Comparison of ENCODE assay signal across 16 cellular contexts in genomic region chr7:67595421-67595820, GRCh38.
"Had no signal": no experiment of that assay in that cellular context is flagged by ENCODE, and none has a peak within 500 bp of the region (broad histone marks: within the 10 kb centered on the region; RNA-seq: fewer than 3 reads in every experiment).

No MANE protein-coding gene starts in this region.

- DNase-seq: effector CD4-positive, alpha-beta T cell; foreskin fibroblast; gastrocnemius medialis; kidney; natural killer cell; occipital lobe; ovary; psoas muscle; right cardiac atrium; sigmoid colon; stimulated activated CD4-positive, alpha-beta T cell treated with anti-CD3 and anti-CD28 coated beads, Interleukin-4, amount 100 ng/mL, for 4 hours; stimulated activated naive B cell treated with anti-CD40 and anti-IgM and Interleukin-4, amounts not matched to agents 10 μg/mL and 1 μg/mL and 100 μg/mL, for 72 hours; upper lobe of left lung; uterus had no signal

- ATAC-seq: esophagus mucosa; gastrocnemius medialis; left lobe of liver; natural killer cell; psoas muscle; right cardiac atrium; stimulated activated naive B cell treated with anti-CD40 and anti-IgM and Interleukin-4, amounts not matched to agents 10 μg/mL and 1 μg/mL and 100 μg/mL, for 72 hours had no signal
